14 cellular contexts compared by ENCODE assay signal in genomic region chr1:108829498-108829916, GRCh38. TPM values are rescaled to one million over a fixed set of nuclear protein-coding genes. Genes with fewer than 3 reads are reported as not detected.
A peak's percentile ranks its signal among the peaks of the same experiment; 100 is the strongest.
DNase-seq lines count a peak whose midpoint lies in the region; TF ChIP-seq lines count a peak whose summit lies in the region.
"Had no signal": no experiment of that assay in that cellular context is flagged by ENCODE, and none has a peak within 500 bp of the region (broad histone marks: within the 10 kb centered on the region; RNA-seq: fewer than 3 reads in every experiment).

No MANE protein-coding gene starts in this region.

- H3K27ac Mint-ChIP-seq in neural progenitor cell (peak overlapping the region; percentile 87), mesothelial cell of epicardium (no peak overlapping the region)

- H4K20me1 ChIP-seq in neural progenitor cell (ENCODE audit: low read depth): no peaks in the 10 kb centered on the region
- H4K20me1 ChIP-seq: BLaER1 treated with 17β-estradiol and CSF1 and Interleukin-3, amounts not matched to agents 10 nM and 100 nM had no signal

- H3K36me3 ChIP-seq in ACC112 (ENCODE audit: insufficient read depth, low read length): no peaks in the 10 kb centered on the region
- H3K36me3 ChIP-seq in neural progenitor cell: no peaks in the 10 kb centered on the region
- H3K36me3 ChIP-seq: BLaER1 treated with 17β-estradiol and CSF1 and Interleukin-3, amounts not matched to agents 10 nM and 100 nM had no signal

- H3K36me3 Mint-ChIP-seq in neural progenitor cell (no peaks in the 10 kb centered on the region), mesothelial cell of epicardium (no peaks in the 10 kb centered on the region)

- H3K4me1 ChIP-seq in ACC112 (ENCODE audit: control insufficient read depth, insufficient read depth, low read length, unreplicated experiment) (peaks cover 45% of the 10 kb centered on the region), neural progenitor cell (no peaks in the 10 kb centered on the region)

- no peak for TF ChIP-seq CTCF in dorsolateral prefrontal cortex (IDR thresholded peaks at IDR 0.05 in 54 of 56, conservative IDR thresholded peaks at IDR 0.05 in 2 of 56; ENCODE audit: low read depth in 1 of 56, partially characterized antibody in 56 of 56)
- TF ChIP-seq CTCF in neural progenitor cell (IDR thresholded peaks at IDR 0.05): no peak
- no peak for TF ChIP-seq CTCF in mesothelial cell of epicardium (IDR thresholded peaks at IDR 0.05; ENCODE audit: unreplicated experiment)

- no peaks in the 10 kb centered on the region for H3K79me2 ChIP-seq in ACC112 (ENCODE audit: control insufficient read depth, insufficient read depth, low read length, unreplicated experiment)
- no peaks in the 10 kb centered on the region for H3K79me2 ChIP-seq in neural progenitor cell (ENCODE audit: low read depth)

- H2AFZ ChIP-seq in ACC112 (ENCODE audit: low read length, unreplicated experiment): no peak overlapping the region
- no peak overlapping the region for H2AFZ ChIP-seq in neural progenitor cell (replicated peaks)

- peaks cover 4% of the 10 kb centered on the region for H3K27me3 Mint-ChIP-seq in neural progenitor cell (ENCODE audit: insufficient read depth, low read depth)
- H3K27me3 Mint-ChIP-seq in mesothelial cell of epicardium (ENCODE audit: low read depth): no peaks in the 10 kb centered on the region
- H3K27me3 Mint-ChIP-seq: central memory CD8-positive, alpha-beta T cell had no signal

- no peak overlapping the region for H3K9ac ChIP-seq in neural progenitor cell
- H3K9ac ChIP-seq: BLaER1 treated with 17β-estradiol and CSF1 and Interleukin-3, amounts not matched to agents 10 nM and 100 nM had no signal

- DNase-seq in NCI-H2196 (lab: John Stamatoyannopoulos, UW; ENCODE audit: unreplicated experiment) (peak; percentile 85), dorsolateral prefrontal cortex (no peak), neural progenitor cell (ENCODE audit: low spot score) (no peak), NCI-H1694 treated with DMSO at 0.1 percent for 48 hours (lab: John Stamatoyannopoulos, UW) (no peak), putamen (ENCODE audit: low spot score) (no peak), mesothelial cell of epicardium (ENCODE audit: low spot score in 2 of 2, unreplicated experiment in 2 of 2) (no peak), amygdala (lab: John Stamatoyannopoulos, UW) (no peak)
- DNase-seq: activated T-cell treated with anti-CD3 and anti-CD28 coated beads for 4 hours; NCI-H1694; stimulated activated naive CD4-positive, alpha-beta T cell treated with Interleukin-2 at 50 U/mL for 16 hours had no signal

- H3K27me3 ChIP-seq in ACC112 (ENCODE audit: insufficient read depth, low read length) (no peaks in the 10 kb centered on the region), dorsolateral prefrontal cortex (no peaks in the 10 kb centered on the region), neural progenitor cell (no peaks in the 10 kb centered on the region)
- H3K27me3 ChIP-seq: BLaER1 treated with 17β-estradiol and CSF1 and Interleukin-3, amounts not matched to agents 10 nM and 100 nM had no signal

- H3K9me3 Mint-ChIP-seq in neural progenitor cell: no peaks in the 10 kb centered on the region
- H3K9me3 Mint-ChIP-seq in mesothelial cell of epicardium: peaks cover 4% of the 10 kb centered on the region
- H3K9me3 Mint-ChIP-seq: central memory CD8-positive, alpha-beta T cell had no signal

- no peaks in the 10 kb centered on the region for H3F3A ChIP-seq in neural progenitor cell (ENCODE audit: low read depth)

- no peaks in the 10 kb centered on the region for H3K9me3 ChIP-seq in neural progenitor cell (ENCODE audit: low read depth)
- H3K9me3 ChIP-seq: BLaER1 treated with 17β-estradiol and CSF1 and Interleukin-3, amounts not matched to agents 10 nM and 100 nM had no signal

- intact Hi-C loops in dorsolateral prefrontal cortex (cut with DNase I): loop anchor here in 1 of 2 donors (2.0 to 5.0 kb wide), 2 partner anchors 48 to 67 kb away; partner anchors contain the start of gene GPSM2

- no peak overlapping the region for H3K4me2 ChIP-seq in neural progenitor cell

- H3K4me3 Mint-ChIP-seq in neural progenitor cell (no peak overlapping the region), mesothelial cell of epicardium (no peak overlapping the region)
- H3K4me3 Mint-ChIP-seq: central memory CD8-positive, alpha-beta T cell had no signal

- H3K4me1 Mint-ChIP-seq in neural progenitor cell (peaks cover 25% of the 10 kb centered on the region), mesothelial cell of epicardium (peaks cover 13% of the 10 kb centered on the region)
- H3K4me1 Mint-ChIP-seq: central memory CD8-positive, alpha-beta T cell had no signal

- H3K4me3 ChIP-seq in ACC112 (ENCODE audit: low read depth, low read length) (peak overlapping the region; percentile 52), dorsolateral prefrontal cortex (peak overlapping the region in 1 of 59 donors; percentile 49), neural progenitor cell (no peak overlapping the region)
- H3K4me3 ChIP-seq: BLaER1 treated with 17β-estradiol and CSF1 and Interleukin-3, amounts not matched to agents 10 nM and 100 nM had no signal

- peak overlapping the region; percentile 99 for H3K27ac ChIP-seq in ACC112 (ENCODE audit: low read depth, low read length)
- H3K27ac ChIP-seq in dorsolateral prefrontal cortex: peak overlapping the region in 54 of 59 donors; percentile 15 to 96 (median 85)
- no peak overlapping the region for H3K27ac ChIP-seq in neural progenitor cell

RNA-seq across cellular contexts. Expression of gene AKNAD1, which starts 27.4 kb away (rescaled TPM):
- total RNA-seq in dorsolateral prefrontal cortex: 1 to 10 TPM in 51 of 120 experiments, under 1 TPM in 29, not detected in 40; 0.18 to 4.1 (median 1.2) TPM
- not detected in 2 replicates for total RNA-seq in neural progenitor cell (ENCODE audit: low replicate concordance)
- 0.27 TPM in 1 of 3 replicates, not detected in the others for total RNA-seq in mesothelial cell of epicardium
- total RNA-seq: T-helper 2 cell treated with Interferon-gamma antibody and Interleukin-4, amounts not matched to agents 100 ng/mL and 5 ng/mL, for 36 hours had no signal

RNA-seq across cellular contexts. Expression of gene GPSM2, which starts 47.3 kb away (rescaled TPM):
- total RNA-seq in dorsolateral prefrontal cortex: 10 to 100 TPM; 22.2 to 91.8 (median 43.7) TPM
- 25.7 and 35.4 TPM in 2 replicates for total RNA-seq in neural progenitor cell (ENCODE audit: low replicate concordance)
- 9.6 to 11.7 TPM (median 10.4 TPM) in 3 replicates for total RNA-seq in mesothelial cell of epicardium
